In the genomic region with DNA sequence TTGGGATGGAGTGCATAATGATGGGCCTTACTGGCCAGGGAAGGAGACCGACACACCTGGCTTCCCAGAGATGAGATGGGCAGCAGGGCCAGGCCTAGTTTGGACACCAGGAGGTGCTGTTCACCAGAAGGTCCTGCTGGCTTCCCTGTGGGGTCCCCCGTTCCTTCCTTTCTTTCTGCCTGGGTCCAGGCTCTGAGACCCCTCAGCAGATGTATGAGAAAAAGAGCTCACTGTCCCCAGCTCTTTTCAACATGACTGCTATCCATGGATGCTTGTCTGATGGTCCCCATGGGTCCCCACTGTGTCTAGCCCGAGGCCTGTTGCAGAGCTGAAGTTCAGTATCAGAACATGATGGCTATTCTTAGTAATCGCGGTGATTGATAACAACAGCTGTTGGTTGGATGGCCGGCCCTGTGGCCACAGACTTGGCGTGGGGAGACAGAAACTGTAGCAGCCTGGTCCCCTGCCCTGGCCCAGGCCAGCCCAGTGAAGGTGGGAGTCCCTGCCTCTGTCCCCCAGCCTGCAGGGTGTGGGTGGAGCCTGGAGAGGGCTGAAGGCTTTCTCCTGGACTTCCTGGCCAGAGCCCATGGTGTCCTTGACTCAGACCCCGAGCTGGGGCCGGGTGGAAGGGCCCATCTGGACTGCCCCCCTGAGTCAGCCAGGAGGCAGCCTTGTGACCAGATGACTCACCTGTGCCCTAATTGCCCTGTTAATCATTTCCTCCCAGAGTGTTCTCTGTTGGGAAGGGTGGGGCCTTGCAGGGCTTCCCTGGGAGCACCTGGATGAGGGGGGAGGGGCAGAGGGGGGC, we compare ENCODE assay signal across 1 cellular context.
A peak's percentile ranks its signal among the peaks of the same experiment; 100 is the strongest.
TF ChIP-seq lines count a peak whose summit lies in the region.

No MANE protein-coding gene starts in this region.

TF ChIP-seq in HepG2, 621 proteins besides CTCF, POLR2A, EP300 and RAD21 (continued from another document and continues in another):
- TF ChIP-seq ZBTB40 (IDR thresholded peaks at IDR 0.05) (no peak), ZBTB40 (CRISPR knock-in tag; IDR thresholded peaks at IDR 0.05) (no peak), NFYB (CRISPR knock-in tag; IDR thresholded peaks at IDR 0.05) (no peak), ZNF282 (IDR thresholded peaks at IDR 0.05; ENCODE audit: partially characterized antibody) (no peak), REPIN1 (CRISPR knock-in tag; IDR thresholded peaks at IDR 0.05; ENCODE audit: borderline replicate concordance, low read depth) (no peak), ZNF431 (CRISPR knock-in tag; IDR thresholded peaks at IDR 0.05; ENCODE audit: borderline replicate concordance, low read depth) (no peak), CENPBD1 (CRISPR knock-in tag; IDR thresholded peaks at IDR 0.05; ENCODE audit: borderline replicate concordance, low read depth) (no peak), ZNF143 (CRISPR knock-in tag; IDR thresholded peaks at IDR 0.05) (no peak), ZNF773 (CRISPR knock-in tag; IDR thresholded peaks at IDR 0.05; ENCODE audit: borderline replicate concordance) (no peak; the same call in 1 of the 2 replicates), ZNF414 (CRISPR knock-in tag; IDR thresholded peaks at IDR 0.05) (no peak), TBX2 (CRISPR knock-in tag; IDR thresholded peaks at IDR 0.05; ENCODE audit: borderline replicate concordance) (peak; percentile 92), YY1 (IDR thresholded peaks at IDR 0.05; ENCODE audit: insufficient read depth, insufficient replicate concordance, low read depth, low read length) (peak; percentile 49), ARID5B (CRISPR knock-in tag; IDR thresholded peaks at IDR 0.05) (peak; percentile 79), HOXA5 (CRISPR knock-in tag; IDR thresholded peaks at IDR 0.05) (peak; percentile 67; the same call in 1 of the 2 replicates), BCL6 (CRISPR knock-in tag; IDR thresholded peaks at IDR 0.05) (peak; percentile 17; the same call in 1 of the 2 replicates), FOXA1 (IDR thresholded peaks at IDR 0.05) (no peak), FOXA1 (CRISPR knock-in tag; IDR thresholded peaks at IDR 0.05) (peak; percentile 5; the same call in 1 of the 2 replicates), NCOA5 (CRISPR knock-in tag; IDR thresholded peaks at IDR 0.05) (no peak), WIZ (CRISPR knock-in tag; IDR thresholded peaks at IDR 0.05) (no peak), TRIM24 (CRISPR knock-in tag; IDR thresholded peaks at IDR 0.05) (no peak), HHEX (CRISPR knock-in tag; IDR thresholded peaks at IDR 0.05) (no peak), HNRNPLL (IDR thresholded peaks at IDR 0.05; ENCODE audit: low read depth, low read length, poor library complexity, severe bottlenecking) (no peak), KDM4B (CRISPR knock-in tag; IDR thresholded peaks at IDR 0.05) (no peak; the same call in 1 of the 2 replicates), ZNF740 (CRISPR knock-in tag; IDR thresholded peaks at IDR 0.05) (no peak), PHF20 (CRISPR knock-in tag; IDR thresholded peaks at IDR 0.05) (no peak), BRCA1 (CRISPR knock-in tag; IDR thresholded peaks at IDR 0.05) (peak; percentile 68; the same call in 1 of the 2 replicates), RFX5 (IDR thresholded peaks at IDR 0.05; ENCODE audit: low read depth, low read length) (no peak), NFKBIZ (CRISPR knock-in tag; IDR thresholded peaks at IDR 0.05) (no peak; the same call in 1 of the 2 replicates), ZNF256 (CRISPR knock-in tag; conservative IDR thresholded peaks at IDR 0.05) (peak; percentile 19; the same call in 1 of the 2 replicates), HNF1B (CRISPR knock-in tag; IDR thresholded peaks at IDR 0.05) (peak; percentile 100), CSRNP2 (CRISPR knock-in tag; conservative IDR thresholded peaks at IDR 0.05; ENCODE audit: low read depth) (no peak)
- TF ChIP-seq, protein P1, sequence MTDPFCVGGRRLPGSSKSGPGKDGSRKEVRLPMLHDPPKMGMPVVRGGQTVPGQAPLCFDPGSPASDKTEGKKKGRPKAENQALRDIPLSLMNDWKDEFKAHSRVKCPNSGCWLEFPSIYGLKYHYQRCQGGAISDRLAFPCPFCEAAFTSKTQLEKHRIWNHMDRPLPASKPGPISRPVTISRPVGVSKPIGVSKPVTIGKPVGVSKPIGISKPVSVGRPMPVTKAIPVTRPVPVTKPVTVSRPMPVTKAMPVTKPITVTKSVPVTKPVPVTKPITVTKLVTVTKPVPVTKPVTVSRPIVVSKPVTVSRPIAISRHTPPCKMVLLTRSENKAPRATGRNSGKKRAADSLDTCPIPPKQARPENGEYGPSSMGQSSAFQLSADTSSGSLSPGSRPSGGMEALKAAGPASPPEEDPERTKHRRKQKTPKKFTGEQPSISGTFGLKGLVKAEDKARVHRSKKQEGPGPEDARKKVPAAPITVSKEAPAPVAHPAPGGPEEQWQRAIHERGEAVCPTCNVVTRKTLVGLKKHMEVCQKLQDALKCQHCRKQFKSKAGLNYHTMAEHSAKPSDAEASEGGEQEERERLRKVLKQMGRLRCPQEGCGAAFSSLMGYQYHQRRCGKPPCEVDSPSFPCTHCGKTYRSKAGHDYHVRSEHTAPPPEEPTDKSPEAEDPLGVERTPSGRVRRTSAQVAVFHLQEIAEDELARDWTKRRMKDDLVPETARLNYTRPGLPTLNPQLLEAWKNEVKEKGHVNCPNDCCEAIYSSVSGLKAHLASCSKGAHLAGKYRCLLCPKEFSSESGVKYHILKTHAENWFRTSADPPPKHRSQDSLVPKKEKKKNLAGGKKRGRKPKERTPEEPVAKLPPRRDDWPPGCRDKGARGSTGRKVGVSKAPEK (CRISPR knock-in tag; IDR thresholded peaks at IDR 0.05; ENCODE audit: borderline replicate concordance): no peak
- TF ChIP-seq, protein P2, sequence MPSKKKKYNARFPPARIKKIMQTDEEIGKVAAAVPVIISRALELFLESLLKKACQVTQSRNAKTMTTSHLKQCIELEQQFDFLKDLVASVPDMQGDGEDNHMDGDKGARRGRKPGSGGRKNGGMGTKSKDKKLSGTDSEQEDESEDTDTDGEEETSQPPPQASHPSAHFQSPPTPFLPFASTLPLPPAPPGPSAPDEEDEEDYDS (CRISPR knock-in tag; IDR thresholded peaks at IDR 0.05): peak; percentile 2; the same call in 1 of the 2 replicates
